Comparison of ENCODE assay signal across 9 cellular contexts in the genomic region with DNA sequence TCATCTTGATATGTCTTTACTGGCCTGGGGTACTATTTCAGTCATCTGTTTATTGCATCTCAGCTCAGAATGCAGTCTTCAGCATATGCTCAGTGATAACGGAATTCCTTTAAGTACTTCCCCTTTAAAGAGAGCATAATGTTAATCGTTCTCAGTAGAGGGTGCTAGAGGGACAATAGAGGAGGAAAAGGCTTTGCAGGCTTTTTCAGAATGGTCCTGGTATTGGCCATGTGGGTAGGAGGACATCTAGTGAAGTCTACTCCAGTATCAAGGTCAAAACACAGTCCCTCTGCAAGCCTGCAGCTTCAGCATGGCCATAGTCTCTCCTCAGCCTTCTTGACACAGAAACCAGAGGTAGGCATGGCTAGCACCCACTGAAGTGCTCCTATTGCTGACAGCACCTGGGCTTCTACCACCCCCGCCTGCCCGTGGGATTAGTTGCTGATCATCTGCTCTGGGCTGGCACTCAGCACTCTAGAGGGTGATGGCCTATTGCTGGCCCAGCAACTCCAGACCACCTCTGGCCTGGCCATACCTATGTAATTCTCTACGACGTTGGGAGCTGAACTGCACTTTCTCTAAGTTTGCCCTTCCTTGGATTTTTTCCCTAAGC.
DNase-seq lines count a peak whose midpoint lies in the region; ATAC-seq and TF ChIP-seq lines count a peak whose summit lies in the region.
"Had no signal": no experiment of that assay in that cellular context is flagged by ENCODE, and none has a peak within 500 bp of the region (broad histone marks: within the 10 kb centered on the region; RNA-seq: fewer than 3 reads in every experiment).

No MANE protein-coding gene starts in this region.

- peak; percentile 18 for ATAC-seq in mucosa of descending colon
- ATAC-seq in HG03108 (IDR thresholded peaks at IDR 0.05; ENCODE audit: unreplicated experiment) = no peak

- H2AK5ac ChIP-seq in H9 (ENCODE audit: insufficient read length, low read length) = no peak overlapping the region

- H3K14ac ChIP-seq in H9 (ENCODE audit: insufficient read depth, low read length) = no peak overlapping the region

- no peaks in the 10 kb centered on the region for H3K27me3 ChIP-seq in H9 (ENCODE audit: insufficient read depth, low read length)

- H2BK12ac ChIP-seq in H9 (ENCODE audit: insufficient read length, low read depth, low read length) = no peak overlapping the region

- H2AFZ ChIP-seq in H9 (ENCODE audit: low read length) = no peak overlapping the region

- peaks cover 6 to 8% of the 10 kb centered on the region in 2 experiments; a peak in 3 of 4 replicates for H3K4me1 Mint-ChIP-seq in H9

- no peak overlapping the region for H3K4me3 Mint-ChIP-seq in H9

- TF ChIP-seq CTCF in H9 (conservative IDR thresholded peaks at IDR 0.05) = peak; percentile 56
- TF ChIP-seq CTCF in mucosa of descending colon (IDR thresholded peaks at IDR 0.05) = no peak

- H2BK15ac ChIP-seq in H9 (ENCODE audit: low read depth, low read length) = no peak overlapping the region

- H3K9me3 Mint-ChIP-seq in H9 = no peaks in the 10 kb centered on the region

- no peaks in the 10 kb centered on the region for H3K23me2 ChIP-seq in H9 (ENCODE audit: insufficient read length, low read depth, low read length, poor library complexity, severe bottlenecking)

- intact Hi-C loops in mucosa of descending colon (cut with DNase I, micrococcal nuclease) = no loop called here

- no peaks in the 10 kb centered on the region for H3K79me2 ChIP-seq in H9 (ENCODE audit: insufficient read depth, low read length)

- no peaks in the 10 kb centered on the region; the same call in 1 of the 2 replicates for H3K4me1 ChIP-seq in H9 (ENCODE audit: insufficient read depth, low read length)
- H3K4me1 ChIP-seq in mucosa of descending colon (ENCODE audit: low read depth) = no peaks in the 10 kb centered on the region

- no peak overlapping the region for H4K8ac ChIP-seq in H9 (replicated peaks; ENCODE audit: insufficient read length, low read depth, low read length)

- no peak overlapping the region for H3K27ac Mint-ChIP-seq in H9

- H3K4ac ChIP-seq in H9 (ENCODE audit: low read depth, low read length) = no peak overlapping the region

- H3K79me1 ChIP-seq in H9 (ENCODE audit: insufficient read depth, low read depth, low read length, poor library complexity, severe bottlenecking) = no peaks in the 10 kb centered on the region

- peak; percentile 43 for DNase-seq in DMS 273 (lab: John Stamatoyannopoulos, UW; ENCODE audit: unreplicated experiment)
- no peak for DNase-seq in DMS 273 treated with DMSO at 0.1 percent for 48 hours (lab: John Stamatoyannopoulos, UW)
- peak; percentile 31 for DNase-seq in H9
- peak; percentile 3 for DNase-seq in RPMI8226
- DNase-seq in mucosa of descending colon = peak in 1 of 3 donors; percentile 25
- no peak for DNase-seq in stimulated activated CD4-positive, alpha-beta T cell treated with anti-CD3 and anti-CD28 coated beads, Interleukin-4, amount 100 ng/mL, for 4 hours
- no peak for DNase-seq in SW 1271 (lab: John Stamatoyannopoulos, UW)
- DNase-seq: 8988T had no signal

- H4K20me1 ChIP-seq in H9 (ENCODE audit: control insufficient read depth, insufficient read depth, insufficient read length) = no peaks in the 10 kb centered on the region

- H3K9me3 ChIP-seq in H9 (ENCODE audit: control insufficient read depth, low read depth, low read length) = no peaks in the 10 kb centered on the region
- H3K9me3 ChIP-seq in mucosa of descending colon = no peaks in the 10 kb centered on the region

- H4K5ac ChIP-seq in H9 (ENCODE audit: insufficient read length, low read depth, low read length) = no peak overlapping the region

- no peak overlapping the region for H2BK120ac ChIP-seq in H9 (ENCODE audit: low read depth, low read length, poor library complexity, severe bottlenecking)

- H3K27ac ChIP-seq in H9 (ENCODE audit: insufficient read length, low read depth, low read length) = no peak overlapping the region

- H3K18ac ChIP-seq in H9 (ENCODE audit: insufficient read length, low read depth, low read length) = no peak overlapping the region

- no peak overlapping the region for H2BK20ac ChIP-seq in H9 (ENCODE audit: low read depth, low read length, poor library complexity, severe bottlenecking)

- no peak overlapping the region for H3T11ph ChIP-seq in H9 (ENCODE audit: low read length)

- H3K27me3 Mint-ChIP-seq in H9 (ENCODE audit: low read depth) = no peaks in the 10 kb centered on the region

- no peak overlapping the region for H3K4me3 ChIP-seq in mucosa of descending colon

- H4K91ac ChIP-seq in H9 (ENCODE audit: insufficient read length, low read depth, low read length) = no peak overlapping the region

- no peak overlapping the region for H3K9ac ChIP-seq in H9 (ENCODE audit: extremely low read depth, insufficient read length, low read length)

- H3K23ac ChIP-seq in H9 (ENCODE audit: insufficient read length, low read depth, low read length) = no peak overlapping the region

- no peak overlapping the region for H2BK5ac ChIP-seq in H9 (ENCODE audit: insufficient read length, low read length)

- H3K36me3 ChIP-seq in mucosa of descending colon (ENCODE audit: low read depth) = no peaks in the 10 kb centered on the region

- no peaks in the 10 kb centered on the region for H3K36me3 Mint-ChIP-seq in H9 (ENCODE audit: insufficient read depth in 1 of 3, low read depth in 3 of 3)

- no peak overlapping the region for H3K56ac ChIP-seq in H9 (ENCODE audit: insufficient read length, low read depth, low read length)

- WGBS in H9 (ENCODE audit: extremely low coverage, insufficient read length, low lambda C conversion rate) = no CpG with 5 or more reads among the region's 6 CpGs

- no peak overlapping the region for H3K4me2 ChIP-seq in H9 (ENCODE audit: insufficient read depth, insufficient read length, low read length)

Comparison
In these comparisons a context has a peak if more than half of its experiments do, and no peak if none do; other contexts are left out.
1. DNase-seq: peak in DMS 273 (single experiment), H9 (single experiment) and RPMI8226 (single experiment); none in DMS 273 treated with DMSO at 0.1 percent for 48 hours (single experiment), stimulated activated CD4-positive, alpha-beta T cell treated with anti-CD3 and anti-CD28 coated beads, Interleukin-4, amount 100 ng/mL, for 4 hours (0 of 2) and SW 1271 (0 of 2).